ENCODE assay signal across 2 cellular contexts in the genomic region with DNA sequence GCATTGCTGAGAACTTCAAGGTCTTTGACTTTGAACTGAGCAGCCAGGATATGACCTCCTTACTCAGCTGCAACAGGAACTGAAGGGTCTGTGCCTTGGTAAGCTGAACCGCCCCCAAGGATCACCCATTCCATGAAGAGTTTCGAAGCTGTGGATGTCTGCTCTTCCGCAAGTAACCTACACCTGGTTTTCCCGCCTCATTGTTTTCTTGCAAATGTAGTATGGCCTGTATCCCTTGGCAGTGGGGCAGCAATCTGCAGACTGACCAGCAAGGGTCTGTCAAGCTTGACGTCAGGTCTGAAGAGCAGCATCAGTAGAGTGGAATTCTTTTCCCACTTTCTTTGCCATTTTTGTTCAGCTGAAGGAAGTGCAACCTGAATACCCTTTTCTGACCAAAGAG.
TF ChIP-seq lines count a peak whose summit lies in the region.

No MANE protein-coding gene starts in this region.

TF ChIP-seq in WTC11, 78 proteins besides CTCF, POLR2A, EP300 and RAD21:
- TF ChIP-seq, protein P1, sequence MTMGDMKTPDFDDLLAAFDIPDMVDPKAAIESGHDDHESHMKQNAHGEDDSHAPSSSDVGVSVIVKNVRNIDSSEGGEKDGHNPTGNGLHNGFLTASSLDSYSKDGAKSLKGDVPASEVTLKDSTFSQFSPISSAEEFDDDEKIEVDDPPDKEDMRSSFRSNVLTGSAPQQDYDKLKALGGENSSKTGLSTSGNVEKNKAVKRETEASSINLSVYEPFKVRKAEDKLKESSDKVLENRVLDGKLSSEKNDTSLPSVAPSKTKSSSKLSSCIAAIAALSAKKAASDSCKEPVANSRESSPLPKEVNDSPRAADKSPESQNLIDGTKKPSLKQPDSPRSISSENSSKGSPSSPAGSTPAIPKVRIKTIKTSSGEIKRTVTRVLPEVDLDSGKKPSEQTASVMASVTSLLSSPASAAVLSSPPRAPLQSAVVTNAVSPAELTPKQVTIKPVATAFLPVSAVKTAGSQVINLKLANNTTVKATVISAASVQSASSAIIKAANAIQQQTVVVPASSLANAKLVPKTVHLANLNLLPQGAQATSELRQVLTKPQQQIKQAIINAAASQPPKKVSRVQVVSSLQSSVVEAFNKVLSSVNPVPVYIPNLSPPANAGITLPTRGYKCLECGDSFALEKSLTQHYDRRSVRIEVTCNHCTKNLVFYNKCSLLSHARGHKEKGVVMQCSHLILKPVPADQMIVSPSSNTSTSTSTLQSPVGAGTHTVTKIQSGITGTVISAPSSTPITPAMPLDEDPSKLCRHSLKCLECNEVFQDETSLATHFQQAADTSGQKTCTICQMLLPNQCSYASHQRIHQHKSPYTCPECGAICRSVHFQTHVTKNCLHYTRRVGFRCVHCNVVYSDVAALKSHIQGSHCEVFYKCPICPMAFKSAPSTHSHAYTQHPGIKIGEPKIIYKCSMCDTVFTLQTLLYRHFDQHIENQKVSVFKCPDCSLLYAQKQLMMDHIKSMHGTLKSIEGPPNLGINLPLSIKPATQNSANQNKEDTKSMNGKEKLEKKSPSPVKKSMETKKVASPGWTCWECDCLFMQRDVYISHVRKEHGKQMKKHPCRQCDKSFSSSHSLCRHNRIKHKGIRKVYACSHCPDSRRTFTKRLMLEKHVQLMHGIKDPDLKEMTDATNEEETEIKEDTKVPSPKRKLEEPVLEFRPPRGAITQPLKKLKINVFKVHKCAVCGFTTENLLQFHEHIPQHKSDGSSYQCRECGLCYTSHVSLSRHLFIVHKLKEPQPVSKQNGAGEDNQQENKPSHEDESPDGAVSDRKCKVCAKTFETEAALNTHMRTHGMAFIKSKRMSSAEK (CRISPR knock-in tag; IDR thresholded peaks at IDR 0.05; ENCODE audit: borderline replicate concordance): no peak
- TF ChIP-seq ZBTB21 (CRISPR knock-in tag; IDR thresholded peaks at IDR 0.05; ENCODE audit: borderline replicate concordance): no peak
- TF ChIP-seq, protein P2, sequence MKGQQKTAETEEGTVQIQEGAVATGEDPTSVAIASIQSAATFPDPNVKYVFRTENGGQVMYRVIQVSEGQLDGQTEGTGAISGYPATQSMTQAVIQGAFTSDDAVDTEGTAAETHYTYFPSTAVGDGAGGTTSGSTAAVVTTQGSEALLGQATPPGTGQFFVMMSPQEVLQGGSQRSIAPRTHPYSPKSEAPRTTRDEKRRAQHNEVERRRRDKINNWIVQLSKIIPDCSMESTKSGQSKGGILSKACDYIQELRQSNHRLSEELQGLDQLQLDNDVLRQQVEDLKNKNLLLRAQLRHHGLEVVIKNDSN (CRISPR knock-in tag; IDR thresholded peaks at IDR 0.05): no peak
- no peak for TF ChIP-seq ZNF263 (CRISPR knock-in tag; IDR thresholded peaks at IDR 0.05; ENCODE audit: low read depth)
- TF ChIP-seq, protein P3, sequence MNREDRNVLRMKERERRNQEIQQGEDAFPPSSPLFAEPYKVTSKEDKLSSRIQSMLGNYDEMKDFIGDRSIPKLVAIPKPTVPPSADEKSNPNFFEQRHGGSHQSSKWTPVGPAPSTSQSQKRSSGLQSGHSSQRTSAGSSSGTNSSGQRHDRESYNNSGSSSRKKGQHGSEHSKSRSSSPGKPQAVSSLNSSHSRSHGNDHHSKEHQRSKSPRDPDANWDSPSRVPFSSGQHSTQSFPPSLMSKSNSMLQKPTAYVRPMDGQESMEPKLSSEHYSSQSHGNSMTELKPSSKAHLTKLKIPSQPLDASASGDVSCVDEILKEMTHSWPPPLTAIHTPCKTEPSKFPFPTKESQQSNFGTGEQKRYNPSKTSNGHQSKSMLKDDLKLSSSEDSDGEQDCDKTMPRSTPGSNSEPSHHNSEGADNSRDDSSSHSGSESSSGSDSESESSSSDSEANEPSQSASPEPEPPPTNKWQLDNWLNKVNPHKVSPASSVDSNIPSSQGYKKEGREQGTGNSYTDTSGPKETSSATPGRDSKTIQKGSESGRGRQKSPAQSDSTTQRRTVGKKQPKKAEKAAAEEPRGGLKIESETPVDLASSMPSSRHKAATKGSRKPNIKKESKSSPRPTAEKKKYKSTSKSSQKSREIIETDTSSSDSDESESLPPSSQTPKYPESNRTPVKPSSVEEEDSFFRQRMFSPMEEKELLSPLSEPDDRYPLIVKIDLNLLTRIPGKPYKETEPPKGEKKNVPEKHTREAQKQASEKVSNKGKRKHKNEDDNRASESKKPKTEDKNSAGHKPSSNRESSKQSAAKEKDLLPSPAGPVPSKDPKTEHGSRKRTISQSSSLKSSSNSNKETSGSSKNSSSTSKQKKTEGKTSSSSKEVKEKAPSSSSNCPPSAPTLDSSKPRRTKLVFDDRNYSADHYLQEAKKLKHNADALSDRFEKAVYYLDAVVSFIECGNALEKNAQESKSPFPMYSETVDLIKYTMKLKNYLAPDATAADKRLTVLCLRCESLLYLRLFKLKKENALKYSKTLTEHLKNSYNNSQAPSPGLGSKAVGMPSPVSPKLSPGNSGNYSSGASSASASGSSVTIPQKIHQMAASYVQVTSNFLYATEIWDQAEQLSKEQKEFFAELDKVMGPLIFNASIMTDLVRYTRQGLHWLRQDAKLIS (CRISPR knock-in tag; IDR thresholded peaks at IDR 0.05; ENCODE audit: borderline replicate concordance): no peak
- TF ChIP-seq OVOL2 (CRISPR knock-in tag; IDR thresholded peaks at IDR 0.05; ENCODE audit: borderline replicate concordance): no peak
- TF ChIP-seq CREB1 (CRISPR knock-in tag; IDR thresholded peaks at IDR 0.05): no peak
- TF ChIP-seq, protein P4, sequence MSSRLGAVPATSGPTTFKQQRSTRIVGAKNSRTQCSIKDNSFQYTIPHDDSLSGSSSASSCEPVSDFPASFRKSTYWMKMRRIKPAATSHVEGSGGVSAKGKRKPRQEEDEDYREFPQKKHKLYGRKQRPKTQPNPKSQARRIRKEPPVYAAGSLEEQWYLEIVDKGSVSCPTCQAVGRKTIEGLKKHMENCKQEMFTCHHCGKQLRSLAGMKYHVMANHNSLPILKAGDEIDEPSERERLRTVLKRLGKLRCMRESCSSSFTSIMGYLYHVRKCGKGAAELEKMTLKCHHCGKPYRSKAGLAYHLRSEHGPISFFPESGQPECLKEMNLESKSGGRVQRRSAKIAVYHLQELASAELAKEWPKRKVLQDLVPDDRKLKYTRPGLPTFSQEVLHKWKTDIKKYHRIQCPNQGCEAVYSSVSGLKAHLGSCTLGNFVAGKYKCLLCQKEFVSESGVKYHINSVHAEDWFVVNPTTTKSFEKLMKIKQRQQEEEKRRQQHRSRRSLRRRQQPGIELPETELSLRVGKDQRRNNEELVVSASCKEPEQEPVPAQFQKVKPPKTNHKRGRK (CRISPR knock-in tag; IDR thresholded peaks at IDR 0.05; ENCODE audit: borderline replicate concordance): no peak

TF ChIP-seq in K562, 482 proteins besides CTCF, POLR2A, EP300 and RAD21 (continued from another document):
- TF ChIP-seq, protein P5, sequence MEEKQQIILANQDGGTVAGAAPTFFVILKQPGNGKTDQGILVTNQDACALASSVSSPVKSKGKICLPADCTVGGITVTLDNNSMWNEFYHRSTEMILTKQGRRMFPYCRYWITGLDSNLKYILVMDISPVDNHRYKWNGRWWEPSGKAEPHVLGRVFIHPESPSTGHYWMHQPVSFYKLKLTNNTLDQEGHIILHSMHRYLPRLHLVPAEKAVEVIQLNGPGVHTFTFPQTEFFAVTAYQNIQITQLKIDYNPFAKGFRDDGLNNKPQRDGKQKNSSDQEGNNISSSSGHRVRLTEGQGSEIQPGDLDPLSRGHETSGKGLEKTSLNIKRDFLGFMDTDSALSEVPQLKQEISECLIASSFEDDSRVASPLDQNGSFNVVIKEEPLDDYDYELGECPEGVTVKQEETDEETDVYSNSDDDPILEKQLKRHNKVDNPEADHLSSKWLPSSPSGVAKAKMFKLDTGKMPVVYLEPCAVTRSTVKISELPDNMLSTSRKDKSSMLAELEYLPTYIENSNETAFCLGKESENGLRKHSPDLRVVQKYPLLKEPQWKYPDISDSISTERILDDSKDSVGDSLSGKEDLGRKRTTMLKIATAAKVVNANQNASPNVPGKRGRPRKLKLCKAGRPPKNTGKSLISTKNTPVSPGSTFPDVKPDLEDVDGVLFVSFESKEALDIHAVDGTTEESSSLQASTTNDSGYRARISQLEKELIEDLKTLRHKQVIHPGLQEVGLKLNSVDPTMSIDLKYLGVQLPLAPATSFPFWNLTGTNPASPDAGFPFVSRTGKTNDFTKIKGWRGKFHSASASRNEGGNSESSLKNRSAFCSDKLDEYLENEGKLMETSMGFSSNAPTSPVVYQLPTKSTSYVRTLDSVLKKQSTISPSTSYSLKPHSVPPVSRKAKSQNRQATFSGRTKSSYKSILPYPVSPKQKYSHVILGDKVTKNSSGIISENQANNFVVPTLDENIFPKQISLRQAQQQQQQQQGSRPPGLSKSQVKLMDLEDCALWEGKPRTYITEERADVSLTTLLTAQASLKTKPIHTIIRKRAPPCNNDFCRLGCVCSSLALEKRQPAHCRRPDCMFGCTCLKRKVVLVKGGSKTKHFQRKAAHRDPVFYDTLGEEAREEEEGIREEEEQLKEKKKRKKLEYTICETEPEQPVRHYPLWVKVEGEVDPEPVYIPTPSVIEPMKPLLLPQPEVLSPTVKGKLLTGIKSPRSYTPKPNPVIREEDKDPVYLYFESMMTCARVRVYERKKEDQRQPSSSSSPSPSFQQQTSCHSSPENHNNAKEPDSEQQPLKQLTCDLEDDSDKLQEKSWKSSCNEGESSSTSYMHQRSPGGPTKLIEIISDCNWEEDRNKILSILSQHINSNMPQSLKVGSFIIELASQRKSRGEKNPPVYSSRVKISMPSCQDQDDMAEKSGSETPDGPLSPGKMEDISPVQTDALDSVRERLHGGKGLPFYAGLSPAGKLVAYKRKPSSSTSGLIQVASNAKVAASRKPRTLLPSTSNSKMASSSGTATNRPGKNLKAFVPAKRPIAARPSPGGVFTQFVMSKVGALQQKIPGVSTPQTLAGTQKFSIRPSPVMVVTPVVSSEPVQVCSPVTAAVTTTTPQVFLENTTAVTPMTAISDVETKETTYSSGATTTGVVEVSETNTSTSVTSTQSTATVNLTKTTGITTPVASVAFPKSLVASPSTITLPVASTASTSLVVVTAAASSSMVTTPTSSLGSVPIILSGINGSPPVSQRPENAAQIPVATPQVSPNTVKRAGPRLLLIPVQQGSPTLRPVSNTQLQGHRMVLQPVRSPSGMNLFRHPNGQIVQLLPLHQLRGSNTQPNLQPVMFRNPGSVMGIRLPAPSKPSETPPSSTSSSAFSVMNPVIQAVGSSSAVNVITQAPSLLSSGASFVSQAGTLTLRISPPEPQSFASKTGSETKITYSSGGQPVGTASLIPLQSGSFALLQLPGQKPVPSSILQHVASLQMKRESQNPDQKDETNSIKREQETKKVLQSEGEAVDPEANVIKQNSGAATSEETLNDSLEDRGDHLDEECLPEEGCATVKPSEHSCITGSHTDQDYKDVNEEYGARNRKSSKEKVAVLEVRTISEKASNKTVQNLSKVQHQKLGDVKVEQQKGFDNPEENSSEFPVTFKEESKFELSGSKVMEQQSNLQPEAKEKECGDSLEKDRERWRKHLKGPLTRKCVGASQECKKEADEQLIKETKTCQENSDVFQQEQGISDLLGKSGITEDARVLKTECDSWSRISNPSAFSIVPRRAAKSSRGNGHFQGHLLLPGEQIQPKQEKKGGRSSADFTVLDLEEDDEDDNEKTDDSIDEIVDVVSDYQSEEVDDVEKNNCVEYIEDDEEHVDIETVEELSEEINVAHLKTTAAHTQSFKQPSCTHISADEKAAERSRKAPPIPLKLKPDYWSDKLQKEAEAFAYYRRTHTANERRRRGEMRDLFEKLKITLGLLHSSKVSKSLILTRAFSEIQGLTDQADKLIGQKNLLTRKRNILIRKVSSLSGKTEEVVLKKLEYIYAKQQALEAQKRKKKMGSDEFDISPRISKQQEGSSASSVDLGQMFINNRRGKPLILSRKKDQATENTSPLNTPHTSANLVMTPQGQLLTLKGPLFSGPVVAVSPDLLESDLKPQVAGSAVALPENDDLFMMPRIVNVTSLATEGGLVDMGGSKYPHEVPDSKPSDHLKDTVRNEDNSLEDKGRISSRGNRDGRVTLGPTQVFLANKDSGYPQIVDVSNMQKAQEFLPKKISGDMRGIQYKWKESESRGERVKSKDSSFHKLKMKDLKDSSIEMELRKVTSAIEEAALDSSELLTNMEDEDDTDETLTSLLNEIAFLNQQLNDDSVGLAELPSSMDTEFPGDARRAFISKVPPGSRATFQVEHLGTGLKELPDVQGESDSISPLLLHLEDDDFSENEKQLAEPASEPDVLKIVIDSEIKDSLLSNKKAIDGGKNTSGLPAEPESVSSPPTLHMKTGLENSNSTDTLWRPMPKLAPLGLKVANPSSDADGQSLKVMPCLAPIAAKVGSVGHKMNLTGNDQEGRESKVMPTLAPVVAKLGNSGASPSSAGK (IDR thresholded peaks at IDR 0.05): no peak
- TF ChIP-seq PTTG1 (tag; IDR thresholded peaks at IDR 0.05; ENCODE audit: low read depth) (no peak), ZNF143 (CRISPR knock-in tag; IDR thresholded peaks at IDR 0.05) (no peak), TEAD1 (CRISPR knock-in tag; IDR thresholded peaks at IDR 0.05) (no peak), NR2F6 (CRISPR knock-in tag; IDR thresholded peaks at IDR 0.05) (no peak), SRF (CRISPR knock-in tag; IDR thresholded peaks at IDR 0.05) (no peak)
- TF ChIP-seq, protein P2 (CRISPR knock-in tag; IDR thresholded peaks at IDR 0.05): no peak
- TF ChIP-seq, protein P6, sequence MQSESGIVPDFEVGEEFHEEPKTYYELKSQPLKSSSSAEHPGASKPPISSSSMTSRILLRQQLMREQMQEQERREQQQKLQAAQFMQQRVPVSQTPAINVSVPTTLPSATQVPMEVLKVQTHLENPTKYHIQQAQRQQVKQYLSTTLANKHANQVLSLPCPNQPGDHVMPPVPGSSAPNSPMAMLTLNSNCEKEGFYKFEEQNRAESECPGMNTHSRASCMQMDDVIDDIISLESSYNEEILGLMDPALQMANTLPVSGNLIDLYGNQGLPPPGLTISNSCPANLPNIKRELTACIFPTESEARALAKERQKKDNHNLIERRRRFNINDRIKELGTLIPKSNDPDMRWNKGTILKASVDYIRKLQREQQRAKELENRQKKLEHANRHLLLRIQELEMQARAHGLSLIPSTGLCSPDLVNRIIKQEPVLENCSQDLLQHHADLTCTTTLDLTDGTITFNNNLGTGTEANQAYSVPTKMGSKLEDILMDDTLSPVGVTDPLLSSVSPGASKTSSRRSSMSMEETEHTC (IDR thresholded peaks at IDR 0.05): no peak
- TF ChIP-seq, protein P7, sequence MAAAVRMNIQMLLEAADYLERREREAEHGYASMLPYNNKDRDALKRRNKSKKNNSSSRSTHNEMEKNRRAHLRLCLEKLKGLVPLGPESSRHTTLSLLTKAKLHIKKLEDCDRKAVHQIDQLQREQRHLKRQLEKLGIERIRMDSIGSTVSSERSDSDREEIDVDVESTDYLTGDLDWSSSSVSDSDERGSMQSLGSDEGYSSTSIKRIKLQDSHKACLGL (CRISPR knock-in tag; IDR thresholded peaks at IDR 0.05; ENCODE audit: borderline replicate concordance, poor library complexity, severe bottlenecking): no peak
TF ChIP-seq in K562: peak in this region for 0.
